17 cellular contexts compared by ENCODE assay signal in the genomic region with DNA sequence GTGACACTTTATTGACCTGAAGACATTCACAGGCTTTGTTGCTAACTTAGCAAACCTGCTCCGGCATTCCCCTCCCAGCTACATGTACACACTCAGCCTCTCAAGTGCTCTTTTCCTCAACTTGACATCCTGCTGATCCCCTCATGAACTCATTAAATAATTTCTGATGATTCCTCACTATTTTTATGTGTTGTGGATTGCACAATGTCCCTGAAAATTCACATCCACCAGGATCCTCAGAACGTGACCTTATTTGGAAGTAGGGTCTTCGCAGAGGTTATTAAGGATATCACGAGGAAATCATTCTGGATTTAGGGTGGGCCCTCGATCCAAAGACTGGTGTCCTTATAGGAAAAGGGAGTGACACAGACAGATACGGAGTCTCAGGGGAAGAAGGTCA. TPM values are rescaled to one million over a fixed set of nuclear protein-coding genes. Genes with fewer than 3 reads are reported as not detected.
A peak's percentile ranks its signal among the peaks of the same experiment; 100 is the strongest.
DNase-seq lines count a peak whose midpoint lies in the region; ATAC-seq and TF ChIP-seq lines count a peak whose summit lies in the region.
"Had no signal": no experiment of that assay in that cellular context is flagged by ENCODE, and none has a peak within 500 bp of the region (broad histone marks: within the 10 kb centered on the region; RNA-seq: fewer than 3 reads in every experiment).

No MANE protein-coding gene starts in this region.

- no peaks in the 10 kb centered on the region for H3K9me3 Mint-ChIP-seq in neural crest cell
- no peaks in the 10 kb centered on the region for H3K9me3 Mint-ChIP-seq in activated CD4-positive, alpha-beta T cell treated with anti-CD3 and anti-CD28 coated beads, Interleukin-2, amount 10 ng/mL, durations not matched to agents 7 days and 5 days
- no peaks in the 10 kb centered on the region for H3K9me3 Mint-ChIP-seq in WTC11
- no peaks in the 10 kb centered on the region for H3K9me3 Mint-ChIP-seq in stimulated activated naive CD8-positive, alpha-beta T cell treated with anti-CD3 and anti-CD28 coated beads, Interleukin-15, amount 100 ng/mL, for 72 hours
- H3K9me3 Mint-ChIP-seq: CD4-positive, CD25-positive, alpha-beta regulatory T cell; IgD-negative memory B cell had no signal

- CTCF ChIA-PET in activated CD4-positive, alpha-beta T cell treated with anti-CD3 and anti-CD28 coated beads, Interleukin-2, amount 10 ng/mL, durations not matched to agents 7 days and 5 days (lab: Charles Lee) = interaction anchor here (1.4 to 1.5 kb wide), 2 partner anchors 26 to 233 kb away, joined by 3 to 4 read pairs; no protein-coding TSS in a partner anchor
- CTCF ChIA-PET in WTC11 (lab: Charles Lee) = no interaction called here

- H3K4me1 Mint-ChIP-seq in neural crest cell (no peaks in the 10 kb centered on the region), WTC11 (peaks cover 38% of the 10 kb centered on the region)
- no peaks in the 10 kb centered on the region for H3K4me1 Mint-ChIP-seq in activated CD4-positive, alpha-beta T cell treated with anti-CD3 and anti-CD28 coated beads, Interleukin-2, amount 10 ng/mL, durations not matched to agents 7 days and 5 days
- peaks cover 10% of the 10 kb centered on the region for H3K4me1 Mint-ChIP-seq in stimulated activated naive CD8-positive, alpha-beta T cell treated with anti-CD3 and anti-CD28 coated beads, Interleukin-15, amount 100 ng/mL, for 72 hours
- H3K4me1 Mint-ChIP-seq: CD4-positive, CD25-positive, alpha-beta regulatory T cell had no signal

- no peaks in the 10 kb centered on the region for H3K36me3 Mint-ChIP-seq in neural crest cell (ENCODE audit: low read depth)
- H3K36me3 Mint-ChIP-seq in activated CD4-positive, alpha-beta T cell treated with anti-CD3 and anti-CD28 coated beads, Interleukin-2, amount 10 ng/mL, durations not matched to agents 7 days and 5 days (ENCODE audit: low read depth) = no peaks in the 10 kb centered on the region
- H3K36me3 Mint-ChIP-seq in WTC11 = no peaks in the 10 kb centered on the region
- H3K36me3 Mint-ChIP-seq: CD4-positive, CD25-positive, alpha-beta regulatory T cell; IgD-negative memory B cell had no signal

- no peaks in the 10 kb centered on the region for H3K36me3 ChIP-seq in SK-N-MC (ENCODE audit: insufficient read depth, low read length)
- H3K36me3 ChIP-seq: BLaER1 treated with 17β-estradiol and CSF1 and Interleukin-3, amounts not matched to agents 10 nM and 100 nM had no signal

- no peak overlapping the region for H3K4me3 ChIP-seq in SK-N-MC
- H3K4me3 ChIP-seq: BLaER1 treated with 17β-estradiol and CSF1 and Interleukin-3, amounts not matched to agents 10 nM and 100 nM; GM23248 had no signal

- H3K27ac ChIP-seq in SK-N-MC = no peak overlapping the region
- H3K27ac ChIP-seq: BLaER1 treated with 17β-estradiol and CSF1 and Interleukin-3, amounts not matched to agents 10 nM and 100 nM; GM23248; HL-60 had no signal

- H3K4me3 Mint-ChIP-seq in neural crest cell = no peak overlapping the region
- no peak overlapping the region for H3K4me3 Mint-ChIP-seq in activated CD4-positive, alpha-beta T cell treated with anti-CD3 and anti-CD28 coated beads, Interleukin-2, amount 10 ng/mL, durations not matched to agents 7 days and 5 days
- no peak overlapping the region for H3K4me3 Mint-ChIP-seq in WTC11
- H3K4me3 Mint-ChIP-seq in stimulated activated naive CD8-positive, alpha-beta T cell treated with anti-CD3 and anti-CD28 coated beads, Interleukin-15, amount 100 ng/mL, for 72 hours = no peak overlapping the region
- H3K4me3 Mint-ChIP-seq: B cell; CD4-positive, CD25-positive, alpha-beta regulatory T cell had no signal

- POLR2A ChIA-PET in activated CD4-positive, alpha-beta T cell treated with anti-CD3 and anti-CD28 coated beads, Interleukin-2, amount 10 ng/mL, durations not matched to agents 7 days and 5 days (lab: Charles Lee) = no interaction called here
- POLR2A ChIA-PET in WTC11 (lab: Charles Lee) = no interaction called here

- DNase-seq in NCI-H510A treated with DMSO at 0.1 percent for 48 hours (lab: John Stamatoyannopoulos, UW) = peak; percentile 35
- no peak for DNase-seq in NCI-H510A (lab: John Stamatoyannopoulos, UW)
- peak; percentile 73 for DNase-seq in DMS79 treated with DMSO at 0.1 percent for 48 hours (lab: John Stamatoyannopoulos, UW)
- DNase-seq in SK-N-MC (ENCODE audit: low read depth, low spot score) = peak; percentile 37
- no peak for DNase-seq in neural crest cell (ENCODE audit: low read depth, low spot score)
- DNase-seq in activated CD4-positive, alpha-beta T cell treated with anti-CD3 and anti-CD28 coated beads, Interleukin-2, amount 10 ng/mL, durations not matched to agents 7 days and 5 days = no peak
- DNase-seq in WTC11 (ENCODE audit: low spot score) = no peak
- DNase-seq in stimulated activated naive CD8-positive, alpha-beta T cell treated with anti-CD3 and anti-CD28 coated beads, Interleukin-15, amount 100 ng/mL, for 72 hours = no peak
- DNase-seq: Caco-2; CD4-positive, CD25-positive, alpha-beta regulatory T cell; GM23248; HCEC 1CT; KG1 had no signal

- ATAC-seq in WTC11 = no peak
- no peak for ATAC-seq in stimulated activated naive CD8-positive, alpha-beta T cell treated with anti-CD3 and anti-CD28 coated beads, Interleukin-15, amount 100 ng/mL, for 72 hours

- no peaks in the 10 kb centered on the region for H3K9me3 ChIP-seq in SK-N-MC (ENCODE audit: low read depth, low read length)
- H3K9me3 ChIP-seq: BLaER1 treated with 17β-estradiol and CSF1 and Interleukin-3, amounts not matched to agents 10 nM and 100 nM had no signal

- H3K9ac ChIP-seq in SK-N-MC (ENCODE audit: insufficient read length) = no peak overlapping the region
- H3K9ac ChIP-seq: BLaER1 treated with 17β-estradiol and CSF1 and Interleukin-3, amounts not matched to agents 10 nM and 100 nM; GM23248 had no signal

- H3K27ac Mint-ChIP-seq in neural crest cell (ENCODE audit: unreplicated experiment) = peak overlapping the region; percentile 4
- no peak overlapping the region for H3K27ac Mint-ChIP-seq in activated CD4-positive, alpha-beta T cell treated with anti-CD3 and anti-CD28 coated beads, Interleukin-2, amount 10 ng/mL, durations not matched to agents 7 days and 5 days
- H3K27ac Mint-ChIP-seq in WTC11 = no peak overlapping the region
- peak overlapping the region in 1 of 2 donors; percentile 11 for H3K27ac Mint-ChIP-seq in stimulated activated naive CD8-positive, alpha-beta T cell treated with anti-CD3 and anti-CD28 coated beads, Interleukin-15, amount 100 ng/mL, for 72 hours
- H3K27ac Mint-ChIP-seq: B cell; CD4-positive, CD25-positive, alpha-beta regulatory T cell had no signal

- TF ChIP-seq CTCF in neural crest cell (conservative IDR thresholded peaks at IDR 0.05) (no peak), WTC11 (IDR thresholded peaks at IDR 0.05) (no peak)

- no peaks in the 10 kb centered on the region for H3K27me3 Mint-ChIP-seq in neural crest cell (ENCODE audit: low read depth)
- no peaks in the 10 kb centered on the region for H3K27me3 Mint-ChIP-seq in activated CD4-positive, alpha-beta T cell treated with anti-CD3 and anti-CD28 coated beads, Interleukin-2, amount 10 ng/mL, durations not matched to agents 7 days and 5 days
- H3K27me3 Mint-ChIP-seq in WTC11 (ENCODE audit: low read depth) = no peaks in the 10 kb centered on the region
- H3K27me3 Mint-ChIP-seq in stimulated activated naive CD8-positive, alpha-beta T cell treated with anti-CD3 and anti-CD28 coated beads, Interleukin-15, amount 100 ng/mL, for 72 hours = no peaks in the 10 kb centered on the region
- H3K27me3 Mint-ChIP-seq: B cell; CD4-positive, CD25-positive, alpha-beta regulatory T cell; IgD-negative memory B cell had no signal

TF ChIP-seq in WTC11, 78 proteins besides CTCF, POLR2A, EP300 and RAD21 (continues in another document):
- TF ChIP-seq, protein P1, sequence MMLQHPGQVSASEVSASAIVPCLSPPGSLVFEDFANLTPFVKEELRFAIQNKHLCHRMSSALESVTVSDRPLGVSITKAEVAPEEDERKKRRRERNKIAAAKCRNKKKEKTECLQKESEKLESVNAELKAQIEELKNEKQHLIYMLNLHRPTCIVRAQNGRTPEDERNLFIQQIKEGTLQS (CRISPR knock-in tag; conservative IDR thresholded peaks at IDR 0.05) = no peak
- TF ChIP-seq FOXP1 (CRISPR knock-in tag; IDR thresholded peaks at IDR 0.05; ENCODE audit: borderline replicate concordance) = no peak
- TF ChIP-seq TP53 (CRISPR knock-in tag; IDR thresholded peaks at IDR 0.05) = no peak
- no peak for TF ChIP-seq TCF7 (CRISPR knock-in tag; IDR thresholded peaks at IDR 0.05; ENCODE audit: low read depth)
- no peak for TF ChIP-seq SMAD3 (CRISPR knock-in tag; IDR thresholded peaks at IDR 0.05; ENCODE audit: borderline replicate concordance)
- TF ChIP-seq, protein P2, sequence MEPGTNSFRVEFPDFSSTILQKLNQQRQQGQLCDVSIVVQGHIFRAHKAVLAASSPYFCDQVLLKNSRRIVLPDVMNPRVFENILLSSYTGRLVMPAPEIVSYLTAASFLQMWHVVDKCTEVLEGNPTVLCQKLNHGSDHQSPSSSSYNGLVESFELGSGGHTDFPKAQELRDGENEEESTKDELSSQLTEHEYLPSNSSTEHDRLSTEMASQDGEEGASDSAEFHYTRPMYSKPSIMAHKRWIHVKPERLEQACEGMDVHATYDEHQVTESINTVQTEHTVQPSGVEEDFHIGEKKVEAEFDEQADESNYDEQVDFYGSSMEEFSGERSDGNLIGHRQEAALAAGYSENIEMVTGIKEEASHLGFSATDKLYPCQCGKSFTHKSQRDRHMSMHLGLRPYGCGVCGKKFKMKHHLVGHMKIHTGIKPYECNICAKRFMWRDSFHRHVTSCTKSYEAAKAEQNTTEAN (CRISPR knock-in tag; IDR thresholded peaks at IDR 0.05) = no peak
- no peak for TF ChIP-seq PRRX2 (CRISPR knock-in tag; IDR thresholded peaks at IDR 0.05)
- TF ChIP-seq CREM (CRISPR knock-in tag; IDR thresholded peaks at IDR 0.05) = no peak
- TF ChIP-seq KAT7 (CRISPR knock-in tag; IDR thresholded peaks at IDR 0.05; ENCODE audit: borderline replicate concordance) = no peak
- TF ChIP-seq, protein P3, sequence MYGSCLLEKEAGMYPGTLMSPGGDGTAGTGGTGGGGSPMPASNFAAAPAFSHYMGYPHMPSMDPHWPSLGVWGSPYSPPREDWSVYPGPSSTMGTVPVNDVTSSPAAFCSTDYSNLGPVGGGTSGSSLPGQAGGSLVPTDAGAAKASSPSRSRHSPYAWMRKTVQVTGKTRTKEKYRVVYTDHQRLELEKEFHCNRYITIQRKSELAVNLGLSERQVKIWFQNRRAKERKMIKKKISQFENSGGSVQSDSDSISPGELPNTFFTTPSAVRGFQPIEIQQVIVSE (CRISPR knock-in tag; IDR thresholded peaks at IDR 0.05; ENCODE audit: borderline replicate concordance) = no peak

RNA-seq across cellular contexts. Expression of a gene that starts 27.3 kb away (rescaled TPM):
- total RNA-seq in neural crest cell (40.4 and 44.0 TPM in 2 replicates), WTC11 (2021) (6.4 to 7.1 TPM (median 6.7 TPM) in 3 replicates)
- 10 to 100 TPM; 34.8 to 37.4 TPM for total RNA-seq in activated CD4-positive, alpha-beta T cell treated with anti-CD3 and anti-CD28 coated beads, Interleukin-2, amount 10 ng/mL, durations not matched to agents 7 days and 5 days

Comparison
In these comparisons a context has a peak if more than half of its experiments do, and no peak if none do; other contexts are left out.
1. DNase-seq: peak in NCI-H510A treated with DMSO at 0.1 percent for 48 hours (single experiment), DMS79 treated with DMSO at 0.1 percent for 48 hours (single experiment) and SK-N-MC (single experiment); none in NCI-H510A (single experiment), neural crest cell (single experiment), activated CD4-positive, alpha-beta T cell treated with anti-CD3 and anti-CD28 coated beads, Interleukin-2, amount 10 ng/mL, durations not matched to agents 7 days and 5 days (single experiment), WTC11 (single experiment) and stimulated activated naive CD8-positive, alpha-beta T cell treated with anti-CD3 and anti-CD28 coated beads, Interleukin-15, amount 100 ng/mL, for 72 hours (0 of 2).